ENCODE assay signal across 16 cellular contexts in genomic region chr2:23508066-23508390, GRCh38.
"Had no signal": no experiment of that assay in that cellular context is flagged by ENCODE, and none has a peak within 500 bp of the region (broad histone marks: within the 10 kb centered on the region; RNA-seq: fewer than 3 reads in every experiment).

No MANE protein-coding gene starts in this region.

- H3K27me3 Mint-ChIP-seq: memory B cell; stimulated activated memory B cell treated with anti-CD40 and anti-IgM and Interleukin-4, amounts not matched to agents 10 μg/mL and 1 μg/mL and 100 μg/mL, for 72 hours; stimulated activated naive CD8-positive, alpha-beta T cell treated with anti-CD3 and anti-CD28 coated beads, Interleukin-15, Interleukin-2, amounts not matched to agents 100 ng/mL and 50 ng/mL, for 24 hours; type B pancreatic cell had no signal

- H3K36me3 ChIP-seq: heart left ventricle, neutrophil, right lobe of liver had no signal

- H3K9me3 Mint-ChIP-seq: memory B cell; mesothelial cell of epicardium; natural killer cell treated with Interleukin-12 subunit alpha and Interleukin-12 subunit beta and Interleukin-15 and Interleukin-18, amount 100 ng/mL, for 72 hours; stimulated activated memory B cell treated with anti-CD40 and anti-IgM and Interleukin-4, amounts not matched to agents 10 μg/mL and 1 μg/mL and 100 μg/mL, for 72 hours; stimulated activated naive CD8-positive, alpha-beta T cell treated with anti-CD3 and anti-CD28 coated beads, Interleukin-15, Interleukin-2, amounts not matched to agents 100 ng/mL and 50 ng/mL, for 24 hours; type B pancreatic cell had no signal

- H3K27ac ChIP-seq: coronary artery, neutrophil, psoas muscle had no signal

- H3K36me3 Mint-ChIP-seq: memory B cell; mesothelial cell of epicardium; natural killer cell treated with Interleukin-12 subunit alpha and Interleukin-12 subunit beta and Interleukin-15 and Interleukin-18, amount 100 ng/mL, for 72 hours; stimulated activated memory B cell treated with anti-CD40 and anti-IgM and Interleukin-4, amounts not matched to agents 10 μg/mL and 1 μg/mL and 100 μg/mL, for 72 hours; type B pancreatic cell had no signal

- H3K4me3 Mint-ChIP-seq: memory B cell; mesothelial cell of epicardium; natural killer cell treated with Interleukin-12 subunit alpha and Interleukin-12 subunit beta and Interleukin-15 and Interleukin-18, amount 100 ng/mL, for 72 hours; stimulated activated memory B cell treated with anti-CD40 and anti-IgM and Interleukin-4, amounts not matched to agents 10 μg/mL and 1 μg/mL and 100 μg/mL, for 72 hours; stimulated activated naive CD8-positive, alpha-beta T cell treated with anti-CD3 and anti-CD28 coated beads, Interleukin-15, Interleukin-2, amounts not matched to agents 100 ng/mL and 50 ng/mL, for 24 hours; type B pancreatic cell had no signal

- DNase-seq: effector CD4-positive, alpha-beta T cell; heart left ventricle; hypothalamus; islet precursor cell; psoas muscle; retina; stimulated activated CD4-positive, alpha-beta T cell treated with anti-CD3 and anti-CD28 coated beads, Interleukin-4, amount 100 ng/mL, for 24 hours had no signal

- H3K9me3 ChIP-seq: heart left ventricle, neutrophil, psoas muscle, right lobe of liver had no signal

- H3K4me3 ChIP-seq: coronary artery, heart left ventricle, psoas muscle, right lobe of liver had no signal

- H3K27me3 ChIP-seq: right lobe of liver had no signal

- H3K27ac Mint-ChIP-seq: memory B cell; mesothelial cell of epicardium; natural killer cell treated with Interleukin-12 subunit alpha and Interleukin-12 subunit beta and Interleukin-15 and Interleukin-18, amount 100 ng/mL, for 72 hours; stimulated activated memory B cell treated with anti-CD40 and anti-IgM and Interleukin-4, amounts not matched to agents 10 μg/mL and 1 μg/mL and 100 μg/mL, for 72 hours; stimulated activated naive CD8-positive, alpha-beta T cell treated with anti-CD3 and anti-CD28 coated beads, Interleukin-15, Interleukin-2, amounts not matched to agents 100 ng/mL and 50 ng/mL, for 24 hours; type B pancreatic cell had no signal
